Comparison of ENCODE assay signal across 34 cellular contexts in the genomic region with DNA sequence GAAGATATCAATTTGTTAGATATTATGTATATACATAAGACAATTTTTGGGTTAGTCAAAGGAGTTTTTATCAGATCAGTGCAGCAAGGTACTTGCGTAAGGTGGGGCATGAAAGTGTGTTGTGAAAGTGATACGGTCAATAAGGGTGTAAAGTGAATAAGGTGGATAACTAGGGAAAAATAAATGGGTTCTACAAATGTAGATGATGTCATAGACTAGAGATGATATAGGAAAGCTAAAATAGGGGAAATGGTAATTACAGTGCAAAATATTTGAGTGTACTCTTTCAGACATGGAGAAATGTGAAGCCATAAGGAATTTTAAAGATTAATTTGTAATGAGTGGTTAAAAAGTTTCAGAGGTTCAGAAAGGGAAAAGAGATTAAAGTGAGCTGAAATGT.
"Had no signal": no experiment of that assay in that cellular context is flagged by ENCODE, and none has a peak within 500 bp of the region (broad histone marks: within the 10 kb centered on the region; RNA-seq: fewer than 3 reads in every experiment).

No MANE protein-coding gene starts in this region.

- H3K4me3 ChIP-seq: MG63 had no signal

- H3K27me3 ChIP-seq: MG63 had no signal

- H3K9me3 ChIP-seq: MG63 had no signal

- H3K36me3 ChIP-seq: MG63 had no signal

- DNase-seq: Karpas-422, Kasumi-1, MG63, MM.1S, MV-4-11, NCI-H1048, NCI-H1092, NCI-H1092 treated with DMSO at 0.1 percent for 48 hours, NCI-H1105 treated with DMSO at 0.1 percent for 48 hours, NCI-H1417, NCI-H1417 treated with DMSO at 0.1 percent for 48 hours, NCI-H1436, NCI-H1436 treated with DMSO at 0.1 percent for 48 hours, NCI-H146, NCI-H1694, NCI-H1694 treated with DMSO at 0.1 percent for 48 hours, NCI-H187, NCI-H187 treated with DMSO at 0.1 percent for 48 hours, NCI-H1930, NCI-H2029, NCI-H2029 treated with DMSO at 0.1 percent for 48 hours, NCI-H2081, NCI-H2081 treated with DMSO at 0.1 percent for 48 hours, NCI-H2107, NCI-H2171, NCI-H2171 treated with DMSO at 0.1 percent for 48 hours, NCI-H2227 treated with DMSO at 0.1 percent for 48 hours, NCI-H226, NCI-H345, NCI-H446, NCI-H446 treated with DMSO at 0.1 percent for 48 hours, NCI-H510A, NCI-H510A treated with DMSO at 0.1 percent for 48 hours, NCI-H524 had no signal
